8 cellular contexts compared by ENCODE assay signal in genomic region chr18:50307738-50308470, GRCh38. TPM values are rescaled to one million over a fixed set of nuclear protein-coding genes. Genes with fewer than 3 reads are reported as not detected.
DNase-seq lines count a peak whose midpoint lies in the region; ATAC-seq, FAIRE-seq and TF ChIP-seq lines count a peak whose summit lies in the region.

No MANE protein-coding gene starts in this region.

- no peak for TF ChIP-seq CTCF in endothelial cell (IDR thresholded peaks at IDR 0.05; ENCODE audit: unreplicated experiment)

- peak; percentile 93 for ATAC-seq in GM21381 (IDR thresholded peaks at IDR 0.05; ENCODE audit: unreplicated experiment)

- no peaks in the 10 kb centered on the region for H3K36me3 Mint-ChIP-seq in endothelial cell (ENCODE audit: low read depth, unreplicated experiment)

- H3K4me3 Mint-ChIP-seq in endothelial cell (ENCODE audit: unreplicated experiment) = peak overlapping the region; percentile 89

- DNase-seq in CMK (ENCODE audit: low read depth) (peak; percentile 21), HTR-8/SVneo (ENCODE audit: insufficient read length, low spot score) (peak; percentile 68), NOMO-1 (lab: John Stamatoyannopoulos, UW; ENCODE audit: unreplicated experiment in 2 of 2) (peak; percentile 90 to 98), endothelial cell (ENCODE audit: low spot score) (peak; percentile 75), midbrain (lab: John Stamatoyannopoulos, UW) (peak; percentile 86)
- DNase-seq in activated CD8-positive, alpha-beta memory T cell treated with anti-CD3 and anti-CD28 coated beads, Interleukin-2, amount 50 U/mL, for 1 hour (ENCODE audit: extremely low read depth) = peak; percentile 87
- peak; percentile 57 for DNase-seq in stimulated activated CD8-positive, alpha-beta memory T cell treated with anti-CD3 and anti-CD28 coated beads, Interleukin-15, amount 100 ng/mL, for 24 hours (ENCODE audit: low read depth)

- no peaks in the 10 kb centered on the region for H3K9me3 Mint-ChIP-seq in endothelial cell (ENCODE audit: unreplicated experiment)

- peaks cover 3% of the 10 kb centered on the region for H3K27me3 Mint-ChIP-seq in endothelial cell (ENCODE audit: unreplicated experiment)

- peaks cover 4% of the 10 kb centered on the region for H3K4me1 Mint-ChIP-seq in endothelial cell (ENCODE audit: unreplicated experiment)

- FAIRE-seq in HTR-8/SVneo (lab: Jason Lieb, UNC) = no peak

- H3K27ac Mint-ChIP-seq in endothelial cell (ENCODE audit: unreplicated experiment) = no peak overlapping the region

RNA-seq across cellular contexts. Expression of gene CXXC1, which starts 20.4 kb away (rescaled TPM):
- 71.7 TPM for total RNA-seq in endothelial cell (ENCODE audit: unreplicated experiment)

RNA-seq across cellular contexts. Expression of gene MBD1, which starts 26.6 kb away (rescaled TPM):
- total RNA-seq in endothelial cell (ENCODE audit: unreplicated experiment) = 65.1 TPM

RNA-seq across cellular contexts. Expression of gene CFAP53, which starts 41.6 kb away (rescaled TPM):
- total RNA-seq in endothelial cell (ENCODE audit: unreplicated experiment) = 0.56 TPM

Comparison
In these comparisons a context has a peak if more than half of its experiments do, and no peak if none do; other contexts are left out.
1. Peak in every context shown above with its lines: DNase-seq and ATAC-seq.
2. DNase-seq: peak in every context shown above with its lines; median percentile 94 in NOMO-1; 87 in activated CD8-positive, alpha-beta memory T cell treated with anti-CD3 and anti-CD28 coated beads, Interleukin-2, amount 50 U/mL, for 1 hour; 86 in midbrain; 75 in endothelial cell; 68 in HTR-8/SVneo; 57 in stimulated activated CD8-positive, alpha-beta memory T cell treated with anti-CD3 and anti-CD28 coated beads, Interleukin-15, amount 100 ng/mL, for 24 hours; 21 in CMK.